ENCODE assay signal across 2 cellular contexts in genomic region chrX:125203737-125204578, GRCh38.
TF ChIP-seq lines count a peak whose summit lies in the region.

No MANE protein-coding gene starts in this region.

TF ChIP-seq in liver, 16 proteins besides CTCF, POLR2A, EP300 and RAD21 (continued from another document):
- TF ChIP-seq, protein P1, sequence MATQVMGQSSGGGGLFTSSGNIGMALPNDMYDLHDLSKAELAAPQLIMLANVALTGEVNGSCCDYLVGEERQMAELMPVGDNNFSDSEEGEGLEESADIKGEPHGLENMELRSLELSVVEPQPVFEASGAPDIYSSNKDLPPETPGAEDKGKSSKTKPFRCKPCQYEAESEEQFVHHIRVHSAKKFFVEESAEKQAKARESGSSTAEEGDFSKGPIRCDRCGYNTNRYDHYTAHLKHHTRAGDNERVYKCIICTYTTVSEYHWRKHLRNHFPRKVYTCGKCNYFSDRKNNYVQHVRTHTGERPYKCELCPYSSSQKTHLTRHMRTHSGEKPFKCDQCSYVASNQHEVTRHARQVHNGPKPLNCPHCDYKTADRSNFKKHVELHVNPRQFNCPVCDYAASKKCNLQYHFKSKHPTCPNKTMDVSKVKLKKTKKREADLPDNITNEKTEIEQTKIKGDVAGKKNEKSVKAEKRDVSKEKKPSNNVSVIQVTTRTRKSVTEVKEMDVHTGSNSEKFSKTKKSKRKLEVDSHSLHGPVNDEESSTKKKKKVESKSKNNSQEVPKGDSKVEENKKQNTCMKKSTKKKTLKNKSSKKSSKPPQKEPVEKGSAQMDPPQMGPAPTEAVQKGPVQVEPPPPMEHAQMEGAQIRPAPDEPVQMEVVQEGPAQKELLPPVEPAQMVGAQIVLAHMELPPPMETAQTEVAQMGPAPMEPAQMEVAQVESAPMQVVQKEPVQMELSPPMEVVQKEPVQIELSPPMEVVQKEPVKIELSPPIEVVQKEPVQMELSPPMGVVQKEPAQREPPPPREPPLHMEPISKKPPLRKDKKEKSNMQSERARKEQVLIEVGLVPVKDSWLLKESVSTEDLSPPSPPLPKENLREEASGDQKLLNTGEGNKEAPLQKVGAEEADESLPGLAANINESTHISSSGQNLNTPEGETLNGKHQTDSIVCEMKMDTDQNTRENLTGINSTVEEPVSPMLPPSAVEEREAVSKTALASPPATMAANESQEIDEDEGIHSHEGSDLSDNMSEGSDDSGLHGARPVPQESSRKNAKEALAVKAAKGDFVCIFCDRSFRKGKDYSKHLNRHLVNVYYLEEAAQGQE (IDR thresholded peaks at IDR 0.05) = no peak
- no peak for TF ChIP-seq HNF4A (conservative IDR thresholded peaks at IDR 0.05)
- no peak for TF ChIP-seq YY1 (IDR thresholded peaks at IDR 0.05)
- TF ChIP-seq TAF1 (conservative IDR thresholded peaks at IDR 0.05) = no peak
- no peak for TF ChIP-seq EGR1 (IDR thresholded peaks at IDR 0.05; ENCODE audit: low read depth in 2 of 2)
- no peak for TF ChIP-seq JUND (IDR thresholded peaks at IDR 0.05)
- TF ChIP-seq GABPA (IDR thresholded peaks at IDR 0.05 in 1 of 2, conservative IDR thresholded peaks at IDR 0.05 in 1 of 2) = no peak
- no peak for TF ChIP-seq FOXA1 (IDR thresholded peaks at IDR 0.05)
- no peak for TF ChIP-seq SP1 (IDR thresholded peaks at IDR 0.05)

TF ChIP-seq in HepG2, 621 proteins besides CTCF, POLR2A, EP300 and RAD21 (continued from another document):
- no peak for TF ChIP-seq ZNF607 (CRISPR knock-in tag; IDR thresholded peaks at IDR 0.05; ENCODE audit: borderline replicate concordance)
